In genomic region chr1:57058652-57059501, GRCh38 we compare ENCODE assay signal across 21 cellular contexts.
DNase-seq lines count a peak whose midpoint lies in the region; ATAC-seq, FAIRE-seq and TF ChIP-seq lines count a peak whose summit lies in the region.
"Had no signal": no experiment of that assay in that cellular context is flagged by ENCODE, and none has a peak within 500 bp of the region (broad histone marks: within the 10 kb centered on the region; RNA-seq: fewer than 3 reads in every experiment).

No MANE protein-coding gene starts in this region.

- BruUV-seq in GM12878 (replicated peaks; lab: Mats Ljungman, UMichigan): no TSS peak

- no peak for TF ChIP-seq CTCF in GM12878 (IDR thresholded peaks at IDR 0.05 in 2 of 3, conservative IDR thresholded peaks at IDR 0.05 in 1 of 3; ENCODE audit: control insufficient read depth in 2 of 3, extremely low read depth in 1 of 3, insufficient read depth in 1 of 3, low read depth in 3 of 3, low read length in 3 of 3)

- H3K4me3 ChIP-seq in GM12878 (no peak overlapping the region), small intestine (ENCODE audit: low read depth in 1 of 2, low read length in 2 of 2) (no peak overlapping the region)
- H3K4me3 ChIP-seq: SJSA1 had no signal

- POLR2A ChIA-PET in GM12878 (lab: Charles Lee): no interaction called here

- CTCF ChIA-PET in GM12878 (lab: Yijun Ruan, JAX): no interaction called here

- RAD21 ChIA-PET in GM12878 (lab: Charles Lee; ENCODE audit: unreplicated experiment): no interaction called here

- in situ Hi-C loops in GM12878 (cut with MboI): no loop called here

- H3K27ac ChIP-seq in GM12878 (ENCODE audit: control insufficient read depth, insufficient read depth): no peak overlapping the region
- no peak overlapping the region for H3K27ac ChIP-seq in small intestine (ENCODE audit: low read depth in 1 of 2, low read length in 1 of 2)
- H3K27ac ChIP-seq: SJSA1 had no signal

- ATAC-seq in Right ventricle myocardium inferior (peak; percentile 62), GM12878 (peak; percentile 47; the same call in 1 of the 3 replicates), left lobe of liver (peak; percentile 77), HG03460 (IDR thresholded peaks at IDR 0.05; ENCODE audit: unreplicated experiment) (no peak)

- H3K4me2 ChIP-seq in GM12878 (ENCODE audit: control insufficient read depth, insufficient read depth): no peak overlapping the region

- no peak for TF ChIP-seq RAD21 in GM12878 (IDR thresholded peaks at IDR 0.05; ENCODE audit: insufficient read depth, low read depth, low read length)

- no peak overlapping the region for H2AFZ ChIP-seq in GM12878 (ENCODE audit: control insufficient read depth, low read depth, low read length)

- SMC1A ChIA-PET in GM12878 (lab: Charles Lee; ENCODE audit: uncharacterized antibody, unreplicated experiment): no interaction called here

- H3K36me3 ChIP-seq in GM12878 (ENCODE audit: control insufficient read depth in 2 of 2, insufficient read depth in 2 of 2, low read length in 1 of 2): no peaks in the 10 kb centered on the region
- H3K36me3 ChIP-seq in small intestine (ENCODE audit: control insufficient read depth in 2 of 2, insufficient read depth in 2 of 2, low read length in 2 of 2): peaks cover 0 to 7% of the 10 kb centered on the region in 2 donors
- H3K36me3 ChIP-seq: SJSA1 had no signal

- H3K79me2 ChIP-seq in GM12878 (ENCODE audit: control insufficient read depth, insufficient read depth, low read length): no peaks in the 10 kb centered on the region

- intact Hi-C loops in Right ventricle myocardium inferior (cut with DNase I): no loop called here
- intact Hi-C loops in cardiac septum (cut with DNase I): loop anchor here (10.0 kb wide), 1 partner anchor 266 kb away; no protein-coding TSS in a partner anchor
- intact Hi-C loops in GM12878 (cut with micrococcal nuclease; ENCODE audit: unreplicated experiment): no loop called here

- 58% methylated on average over 6 of the region's 6 CpGs for WGBS in GM12878 (ENCODE audit: insufficient coverage, insufficient replicate concordance, low lambda C conversion rate, missing lambda C conversion rate)
- 46 to 84% (median 53%) methylated on average over 6 of the region's 6 CpGs for WGBS in small intestine, 3 donors

- no peaks in the 10 kb centered on the region; a peak in 1 of 4 replicates for H3K27me3 ChIP-seq in GM12878 (replicated peaks in 1 of 2; ENCODE audit: control insufficient read depth in 2 of 2, insufficient read depth in 2 of 2, low read length in 1 of 2)
- H3K27me3 ChIP-seq in small intestine (ENCODE audit: control insufficient read depth in 2 of 2, insufficient read depth in 2 of 2, low read length in 2 of 2): no peaks in the 10 kb centered on the region
- H3K27me3 ChIP-seq: SJSA1 had no signal

- no peaks in the 10 kb centered on the region for H4K20me1 ChIP-seq in GM12878 (ENCODE audit: control insufficient read depth, insufficient read depth)

- TF ChIP-seq POLR2A in GM12878 (IDR thresholded peaks at IDR 0.05; ENCODE audit: low read depth, low read length): no peak

- H3K9ac ChIP-seq in GM12878 (ENCODE audit: control insufficient read depth, insufficient read depth, low read length): no peak overlapping the region

- no peaks in the 10 kb centered on the region for H3K4me1 ChIP-seq in GM12878 (ENCODE audit: control insufficient read depth, insufficient read depth, low read length)
- no peaks in the 10 kb centered on the region for H3K4me1 ChIP-seq in small intestine (ENCODE audit: control insufficient read depth in 2 of 2, insufficient read depth in 1 of 2, low read depth in 1 of 2, low read length in 1 of 2)
- H3K4me1 ChIP-seq: SJSA1 had no signal

- DNase-seq in Right ventricle myocardium inferior (ENCODE audit: missing footprints): no peak
- no peak for DNase-seq in cardiac septum (ENCODE audit: low spot score)
- DNase-seq in GM12878 (ENCODE audit: low read depth, low spot score): no peak
- peak; percentile 53 for DNase-seq in left lobe of liver (ENCODE audit: low spot score)
- DNase-seq in small intestine: peak; percentile 8
- no peak for DNase-seq in activated CD4-positive, alpha-beta T cell treated with anti-CD3 and anti-CD28 coated beads, Interleukin-2, amount 50 U/mL, for 4 hours
- no peak for DNase-seq in DMS114 treated with DMSO at 0.1 percent for 48 hours (lab: John Stamatoyannopoulos, UW; ENCODE audit: unreplicated experiment)
- DNase-seq: 8988T; CD8-positive, alpha-beta memory T cell; DMS 273 treated with DMSO at 0.1 percent for 48 hours; EL; Kasumi-1; MM.1S; NCI-H1092 treated with DMSO at 0.1 percent for 48 hours; NCI-H1694; NCI-H2171 treated with DMSO at 0.1 percent for 48 hours; NCI-H446 treated with DMSO at 0.1 percent for 48 hours; OCI-M1 had no signal

- FAIRE-seq in GM12878 (lab: Jason Lieb, UNC) (no peak), small intestine (lab: Jason Lieb, UNC) (no peak)
- FAIRE-seq: H54 had no signal

- H3K9me3 ChIP-seq in GM12878 (replicated peaks; ENCODE audit: control insufficient read depth, insufficient read depth, low read length): no peaks in the 10 kb centered on the region
- H3K9me3 ChIP-seq in small intestine (ENCODE audit: control insufficient read depth, low read depth): no peaks in the 10 kb centered on the region
- H3K9me3 ChIP-seq: SJSA1 had no signal

- TF ChIP-seq EP300 in GM12878 (IDR thresholded peaks at IDR 0.05; ENCODE audit: borderline replicate concordance in 1 of 2, control insufficient read depth in 1 of 2, low read depth in 2 of 2, low read length in 2 of 2): no peak

TF ChIP-seq in GM12878, 131 proteins besides CTCF, POLR2A, EP300 and RAD21 (continues in another document):
- TF ChIP-seq TCF3 (IDR thresholded peaks at IDR 0.05; ENCODE audit: borderline replicate concordance, insufficient read depth, low read depth, low read length): no peak
- no peak for TF ChIP-seq ASH2L (IDR thresholded peaks at IDR 0.05; ENCODE audit: borderline replicate concordance, low read depth)
- TF ChIP-seq PBX3 (IDR thresholded peaks at IDR 0.05; ENCODE audit: insufficient replicate concordance, low read depth, low read length): no peak
- no peak for TF ChIP-seq ATF2 (IDR thresholded peaks at IDR 0.05; ENCODE audit: low read length)
- TF ChIP-seq BRCA1 (IDR thresholded peaks at IDR 0.05; ENCODE audit: low read depth, low read length): no peak
- TF ChIP-seq CREB1 (IDR thresholded peaks at IDR 0.05; ENCODE audit: low read depth): no peak
- TF ChIP-seq KLF5 (IDR thresholded peaks at IDR 0.05; ENCODE audit: partially characterized antibody): no peak
- no peak for TF ChIP-seq SPI1 (IDR thresholded peaks at IDR 0.05; ENCODE audit: borderline replicate concordance, insufficient read depth, low read depth, low read length)
- TF ChIP-seq FOXM1 (IDR thresholded peaks at IDR 0.05; ENCODE audit: low read depth, low read length): no peak
- no peak for TF ChIP-seq E2F4 (IDR thresholded peaks at IDR 0.05; ENCODE audit: low read depth, low read length)

Comparison
In these comparisons a context has a peak if more than half of its experiments do, and no peak if none do; other contexts are left out.
1. DNase-seq: peak in left lobe of liver (single experiment) and small intestine (single experiment); none in Right ventricle myocardium inferior (single experiment), cardiac septum (single experiment), GM12878 (single experiment), activated CD4-positive, alpha-beta T cell treated with anti-CD3 and anti-CD28 coated beads, Interleukin-2, amount 50 U/mL, for 4 hours (0 of 2) and DMS114 treated with DMSO at 0.1 percent for 48 hours (single experiment).